In genomic region chr4:89290727-89291126, GRCh38 we compare ENCODE assay signal across 9 cellular contexts.
DNase-seq lines count a peak whose midpoint lies in the region; ATAC-seq, FAIRE-seq and TF ChIP-seq lines count a peak whose summit lies in the region.
"Had no signal": no experiment of that assay in that cellular context is flagged by ENCODE, and none has a peak within 500 bp of the region (broad histone marks: within the 10 kb centered on the region; RNA-seq: fewer than 3 reads in every experiment).

No MANE protein-coding gene starts in this region.

- no peak overlapping the region; the same call in 1 of the 2 replicates for H3K9ac ChIP-seq in OCI-LY1 (ENCODE audit: low read length)

- no peaks in the 10 kb centered on the region for H3K9me2 ChIP-seq in OCI-LY1 (ENCODE audit: low read depth, low read length)

- peak overlapping the region; percentile 33 for H3K4me2 ChIP-seq in OCI-LY1 (ENCODE audit: low read length)

- no peak for ATAC-seq in activated CD4-positive, CD25-positive, alpha-beta regulatory T cell treated with anti-CD3 and anti-CD28 coated beads, Interleukin-2, amount 50 U/mL, for 24 hours
- no peak for ATAC-seq in GM18505 (IDR thresholded peaks at IDR 0.05; ENCODE audit: unreplicated experiment)

- H4K20me1 ChIP-seq in OCI-LY1 (ENCODE audit: insufficient read depth, low read length): no peaks in the 10 kb centered on the region

- in situ Hi-C loops in GM13977 (cut with MboI; ENCODE audit: low pct_unique_long_range_greater_than_20kb, low sequenced_read_pairs, unreplicated experiment): no loop called here

- no peaks in the 10 kb centered on the region for H3K9me3 ChIP-seq in OCI-LY1 (ENCODE audit: low read length)
- H3K9me3 ChIP-seq in effector memory CD4-positive, alpha-beta T cell (ENCODE audit: control insufficient read depth, low read length): no peaks in the 10 kb centered on the region

- no peaks in the 10 kb centered on the region for H3F3A ChIP-seq in OCI-LY1 (ENCODE audit: insufficient read depth, low read length)

- peaks cover 82% of the 10 kb centered on the region for H3K4me1 ChIP-seq in OCI-LY1 (ENCODE audit: insufficient read depth, low read length, severe bottlenecking)
- peaks cover 61% of the 10 kb centered on the region for H3K4me1 ChIP-seq in effector memory CD4-positive, alpha-beta T cell (ENCODE audit: control insufficient read depth, insufficient read depth, low read length, poor library complexity, severe bottlenecking)

- H3K4me3 ChIP-seq in OCI-LY1 (ENCODE audit: low read depth, low read length, poor library complexity, severe bottlenecking): peak overlapping the region; percentile 20
- H3K4me3 ChIP-seq in effector memory CD4-positive, alpha-beta T cell (ENCODE audit: insufficient read depth, low read depth, low read length, poor library complexity, severe bottlenecking): peak overlapping the region; percentile 14

- no peaks in the 10 kb centered on the region for H3K36me3 ChIP-seq in OCI-LY1 (ENCODE audit: insufficient read depth, low read length)
- H3K36me3 ChIP-seq in effector memory CD4-positive, alpha-beta T cell (ENCODE audit: control insufficient read depth, insufficient read depth, low read length): no peaks in the 10 kb centered on the region

- FAIRE-seq in GM19239 (lab: Jason Lieb, UNC): peak; percentile 11

- H3K27ac ChIP-seq in OCI-LY1 (ENCODE audit: low read depth, low read length, poor library complexity, severe bottlenecking): peak overlapping the region; percentile 74
- H3K27ac ChIP-seq in effector memory CD4-positive, alpha-beta T cell (ENCODE audit: insufficient read depth, low read length, poor library complexity, severe bottlenecking): peak overlapping the region; percentile 64

- no peak for TF ChIP-seq POLR2A in GM18505 (IDR thresholded peaks at IDR 0.05; ENCODE audit: borderline replicate concordance, extremely low read depth, insufficient read depth, insufficient read length)

- H3K79me2 ChIP-seq in OCI-LY1 (ENCODE audit: insufficient read depth, low read length): no peaks in the 10 kb centered on the region

- H2AFZ ChIP-seq in OCI-LY1 (ENCODE audit: low read length): no peak overlapping the region

- no peaks in the 10 kb centered on the region for H3K27me3 ChIP-seq in OCI-LY1 (ENCODE audit: insufficient read depth, low read length)
- H3K27me3 ChIP-seq in effector memory CD4-positive, alpha-beta T cell (replicated peaks; ENCODE audit: control insufficient read depth, insufficient read depth, low read length, poor library complexity, severe bottlenecking): no peaks in the 10 kb centered on the region

- peak; percentile 12 for DNase-seq in AG08395 (ENCODE audit: low spot score)
- no peak for DNase-seq in GM19239 (ENCODE audit: insufficient read length, low spot score)
- no peak for DNase-seq in effector memory CD4-positive, alpha-beta T cell
- no peak for DNase-seq in GM13977 (ENCODE audit: low spot score)
- DNase-seq in RKO (ENCODE audit: low spot score): no peak
- DNase-seq: amniotic stem cell had no signal

- TF ChIP-seq CTCF in OCI-LY1 (IDR thresholded peaks at IDR 0.05; ENCODE audit: low read length) (no peak), GM13977 (IDR thresholded peaks at IDR 0.05; ENCODE audit: extremely low read depth, insufficient read depth, missing control alignments) (no peak)
